Comparison of ENCODE assay signal across 23 cellular contexts in genomic region chr6:101070044-101070608, GRCh38.
"Had no signal": no experiment of that assay in that cellular context is flagged by ENCODE, and none has a peak within 500 bp of the region (broad histone marks: within the 10 kb centered on the region; RNA-seq: fewer than 3 reads in every experiment).

No MANE protein-coding gene starts in this region.

- H3K27ac ChIP-seq: HL-60, RWPE1, SJCRH30 had no signal

- FAIRE-seq: HTR-8/SVneo had no signal

- H3K4me1 ChIP-seq: SJCRH30 had no signal

- ATAC-seq: Panc1, Right ventricle myocardium inferior, SK-N-SH treated with all-trans-retinoic acid at 6 μM for 48 hours had no signal

- H3K9me3 ChIP-seq: MG63, SJCRH30 had no signal

- H3K4me3 ChIP-seq: MG63, SJCRH30 had no signal

- H3K36me3 ChIP-seq: MG63, SJCRH30 had no signal

- H3K27me3 ChIP-seq: MG63, SJCRH30 had no signal

- DNase-seq: KBM-7, MG63, NCI-H1092, NCI-H1105 treated with DMSO at 0.1 percent for 48 hours, NCI-H1417 treated with DMSO at 0.1 percent for 48 hours, NCI-H146, NCI-H1694 treated with DMSO at 0.1 percent for 48 hours, NCI-H2029, NCI-H2081 treated with DMSO at 0.1 percent for 48 hours, NCI-H2171, NCI-H226, NCI-H446, NCI-H510A, NCI-H524 treated with DMSO at 0.1 percent for 48 hours, NCI-H774, SHP77 treated with DMSO at 0.1 percent for 48 hours, SJCRH30 had no signal
